27 cellular contexts compared by ENCODE assay signal in genomic region chr3:114528517-114528916, GRCh38.
"Had no signal": no experiment of that assay in that cellular context is flagged by ENCODE, and none has a peak within 500 bp of the region (broad histone marks: within the 10 kb centered on the region; RNA-seq: fewer than 3 reads in every experiment).

No MANE protein-coding gene starts in this region.

- H3K4me1 ChIP-seq: stomach, suprapubic skin, testis, thyroid gland, tibial artery, transverse colon, upper lobe of left lung, upper lobe of right lung, uterus, vagina had no signal

- ATAC-seq: stimulated activated effector memory CD8-positive, alpha-beta T cell treated with anti-CD3 and anti-CD28 coated beads, Interleukin-12 subunit alpha, Interleukin-12 subunit beta, amount 100 ng/mL, for 72 hours; stimulated activated memory B cell treated with anti-CD40 and anti-IgM and Interleukin-4, amounts not matched to agents 10 μg/mL and 1 μg/mL and 100 μg/mL, for 72 hours; stimulated activated naive B cell treated with anti-CD40 and anti-IgM and Interleukin-4, amounts not matched to agents 10 μg/mL and 1 μg/mL and 100 μg/mL, for 72 hours; stimulated activated naive CD8-positive, alpha-beta T cell treated with anti-CD3 and anti-CD28 coated beads, Interleukin-15, amount 100 ng/mL, for 72 hours; stimulated activated naive CD8-positive, alpha-beta T cell treated with anti-CD3 and anti-CD28 coated beads, Interleukin-15, Interleukin-2, amounts not matched to agents 100 U/mL and 50 U/mL, for 24 hours; upper lobe of right lung had no signal

- DNase-seq: stimulated activated CD4-positive, alpha-beta T cell treated with anti-CD3 and anti-CD28 coated beads, Interleukin-2, amount 100 ng/mL, for 48 hours; stimulated activated CD4-positive, alpha-beta T cell treated with anti-CD3 and anti-CD28 coated beads, Interleukin-4, amount 100 ng/mL, for 1 hour; stimulated activated CD4-positive, alpha-beta T cell treated with anti-CD3 and anti-CD28 coated beads, Interleukin-4, amount 100 ng/mL, for 24 hours; stimulated activated CD4-positive, alpha-beta T cell treated with anti-CD3 and anti-CD28 coated beads, Interleukin-4, amount 100 ng/mL, for 4 hours; stimulated activated CD8-positive, alpha-beta memory T cell treated with anti-CD3 and anti-CD28 coated beads, Interleukin-4, amount 100 ng/mL, for 48 hours; stimulated activated naive B cell treated with anti-CD40 and anti-IgM and Interleukin-4, amounts not matched to agents 10 μg/mL and 1 μg/mL and 100 μg/mL, for 72 hours; stimulated activated naive CD4-positive, alpha-beta T cell; stimulated activated naive CD4-positive, alpha-beta T cell treated with Interleukin-2 at 50 U/mL for 16 hours; stimulated activated naive CD8-positive, alpha-beta T cell treated with anti-CD3 and anti-CD28 coated beads, Interleukin-15, amount 100 ng/mL, for 72 hours; stimulated activated naive CD8-positive, alpha-beta T cell treated with anti-CD3 and anti-CD28 coated beads, Interleukin-15, Interleukin-2, amounts not matched to agents 100 U/mL and 50 U/mL, for 24 hours; stomach; substantia nigra; testis; thyroid gland; tibial artery; transverse colon; trophoblast cell; upper lobe of left lung; upper lobe of right lung; uterus had no signal

- FAIRE-seq: urothelium cell line had no signal

- H3K27ac ChIP-seq: stomach, suprapubic skin, testis, thoracic aorta, thyroid gland, tibial artery, tibial nerve, transverse colon, upper lobe of left lung, upper lobe of right lung, uterus, vagina had no signal

- H3K9me3 ChIP-seq: suprapubic skin, testis, thoracic aorta, thyroid gland, tibial nerve, transverse colon, upper lobe of left lung, upper lobe of right lung, uterus, vagina had no signal

- H3K27me3 ChIP-seq: stomach, suprapubic skin, testis, thyroid gland, tibial artery, tibial nerve, transverse colon, upper lobe of left lung, upper lobe of right lung, uterus, vagina had no signal

- H3K36me3 ChIP-seq: thoracic aorta, thyroid gland, transverse colon, upper lobe of right lung, uterus, vagina had no signal

- H3K4me3 ChIP-seq: stomach, suprapubic skin, testis, thoracic aorta, thyroid gland, tibial artery, tibial nerve, transverse colon, upper lobe of left lung, upper lobe of right lung, uterus, vagina had no signal
